In genomic region chr12:57632369-57632897, GRCh38 we compare ENCODE assay signal across 8 cellular contexts. TPM values are rescaled to one million over a fixed set of nuclear protein-coding genes. Genes with fewer than 3 reads are reported as not detected.
DNase-seq lines count a peak whose midpoint lies in the region; ATAC-seq and TF ChIP-seq lines count a peak whose summit lies in the region.

No MANE protein-coding gene starts in this region.

- no peaks in the 10 kb centered on the region for H3K4me1 Mint-ChIP-seq in type B pancreatic cell (ENCODE audit: unreplicated experiment)

- H3K27me3 ChIP-seq in AG04450 (ENCODE audit: control insufficient read depth, insufficient read depth, low read length): peaks cover 36% of the 10 kb centered on the region
- peaks cover 0 to 23% of the 10 kb centered on the region in 2 donors for H3K27me3 ChIP-seq in Peyer's patch
- peaks cover 65% of the 10 kb centered on the region for H3K27me3 ChIP-seq in lower lobe of right lung (ENCODE audit: low read depth)

- H3K4me3 Mint-ChIP-seq in type B pancreatic cell: peak overlapping the region; percentile 84

- H3K27me3 Mint-ChIP-seq in type B pancreatic cell: peaks cover 69% of the 10 kb centered on the region

- TF ChIP-seq POLR2A in Peyer's patch (IDR thresholded peaks at IDR 0.05): no peak

- peak overlapping the region; percentile 59 for H3K4me3 ChIP-seq in AG04450 (ENCODE audit: low read depth, low read length)
- peak overlapping the region; percentile 37 to 66 (median 56) for H3K4me3 ChIP-seq in Peyer's patch
- peak overlapping the region; percentile 47 for H3K4me3 ChIP-seq in choroid plexus epithelial cell (ENCODE audit: low read depth, low read length)
- H3K4me3 ChIP-seq in lower lobe of right lung: peak overlapping the region; percentile 65

- TF ChIP-seq CTCF in AG04450 (IDR thresholded peaks at IDR 0.05; ENCODE audit: low read depth, low read length): no peak
- no peak for TF ChIP-seq CTCF in Peyer's patch (IDR thresholded peaks at IDR 0.05)
- TF ChIP-seq CTCF in choroid plexus epithelial cell (conservative IDR thresholded peaks at IDR 0.05; ENCODE audit: low read depth, low read length): no peak
- no peak for TF ChIP-seq CTCF in lower lobe of right lung (IDR thresholded peaks at IDR 0.05)
- TF ChIP-seq CTCF in type B pancreatic cell (conservative IDR thresholded peaks at IDR 0.05): no peak

- H3K27ac Mint-ChIP-seq in type B pancreatic cell: no peak overlapping the region

- CTCF ChIA-PET in AG04450 (lab: Charles Lee): interaction anchor here (0.5 to 3.1 kb wide), 18 partner anchors 8 to 1416 kb away, joined by 3 to 59 read pairs (median 6); partner anchors contain the start of gene DCTN2

- POLR2A ChIA-PET in AG04450 (lab: Yijun Ruan, JAX): no interaction called here

- intact Hi-C loops in lower lobe of right lung (cut with DNase I): loop anchor here (10.0 kb wide), 1 partner anchor 48 kb away; no protein-coding TSS in a partner anchor

- H3K36me3 Mint-ChIP-seq in type B pancreatic cell: no peaks in the 10 kb centered on the region

- H3K9me3 ChIP-seq in AG04450 (ENCODE audit: control insufficient read depth, insufficient read depth, low read length) (peaks cover 3% of the 10 kb centered on the region; the same call in 1 of the 2 replicates), Peyer's patch (no peaks in the 10 kb centered on the region), lower lobe of right lung (no peaks in the 10 kb centered on the region)

- H3K9me3 Mint-ChIP-seq in type B pancreatic cell: no peaks in the 10 kb centered on the region

- H3K36me3 ChIP-seq in Peyer's patch: no peaks in the 10 kb centered on the region
- no peaks in the 10 kb centered on the region for H3K36me3 ChIP-seq in lower lobe of right lung

- peaks cover 0 to 26% (median 16%) of the 10 kb centered on the region in 4 donors for H3K4me1 ChIP-seq in Peyer's patch
- H3K4me1 ChIP-seq in lower lobe of right lung: peaks cover 25% of the 10 kb centered on the region

- DNase-seq in AG04450 (ENCODE audit: low read depth, low spot score): no peak
- no peak for DNase-seq in Peyer's patch
- DNase-seq in choroid plexus epithelial cell (ENCODE audit: low read depth): no peak
- DNase-seq in lower lobe of right lung: no peak
- peak; percentile 71 for DNase-seq in type B pancreatic cell (ENCODE audit: extremely low spot score, unreplicated experiment)

- H3K27ac ChIP-seq in AG04450 (ENCODE audit: low read depth, low read length) (no peak overlapping the region), Peyer's patch (peak overlapping the region in 1 of 4 donors; percentile 31), lower lobe of right lung (no peak overlapping the region)

- ATAC-seq in GM19025 (IDR thresholded peaks at IDR 0.05; ENCODE audit: low read depth, unreplicated experiment) (peak; percentile 15), lower lobe of right lung (peak; percentile 40 to 42), GM18498 (IDR thresholded peaks at IDR 0.05; ENCODE audit: unreplicated experiment) (no peak), GM21825 (IDR thresholded peaks at IDR 0.05; ENCODE audit: unreplicated experiment) (no peak)

RNA-seq across cellular contexts. Expression of gene B4GALNT1, which starts 0.6 kb away (rescaled TPM):
- polyA plus RNA-seq in AG04450 (2011; rRNA removed): 1.8 and 2.5 TPM in 2 replicates
- 1.9 and 2.1 TPM in 2 replicates for polyA minus RNA-seq in AG04450 (2011; rRNA and poly(A)+ RNA removed)
- total RNA-seq in Peyer's patch (under 1 TPM in 1 of 4 donors, not detected in 3; 0.40 TPM), lower lobe of right lung (0.89 TPM), type B pancreatic cell (ENCODE audit: low replicate concordance) (0.64 and 5.9 TPM in 2 replicates)

RNA-seq across cellular contexts. Expression of gene ARHGEF25, which starts 21.2 kb away (rescaled TPM):
- 23.4 and 26.0 TPM in 2 replicates for polyA plus RNA-seq in AG04450 (2011; rRNA removed)
- polyA minus RNA-seq in AG04450 (2011; rRNA and poly(A)+ RNA removed): 18.3 and 21.9 TPM in 2 replicates
- total RNA-seq in Peyer's patch (10 to 100 TPM in 2 of 4 donors, 1 to 10 TPM in 2; 5.1 to 44.6 (median 8.7) TPM), lower lobe of right lung (11.5 TPM), type B pancreatic cell (ENCODE audit: low replicate concordance) (4.7 and 34.6 TPM in 2 replicates)

RNA-seq across cellular contexts. Expression of gene DTX3, which starts 27.8 kb away (rescaled TPM):
- polyA plus RNA-seq in AG04450 (2011; rRNA removed): 24.8 and 32.0 TPM in 2 replicates
- 23.5 and 30.2 TPM in 2 replicates for polyA minus RNA-seq in AG04450 (2011; rRNA and poly(A)+ RNA removed)
- 10 to 100 TPM in 3 of 4 donors, 1 to 10 TPM in 1; 4.2 to 15.7 (median 11.5) TPM for total RNA-seq in Peyer's patch
- 21.4 TPM for total RNA-seq in lower lobe of right lung
- 21.5 and 65.5 TPM in 2 replicates for total RNA-seq in type B pancreatic cell (ENCODE audit: low replicate concordance)

RNA-seq across cellular contexts. Expression of gene PIP4K2C, which starts 41.4 kb away (rescaled TPM):
- 29.7 and 33.1 TPM in 2 replicates for polyA plus RNA-seq in AG04450 (2011; rRNA removed)
- polyA minus RNA-seq in AG04450 (2011; rRNA and poly(A)+ RNA removed): 18.2 and 19.4 TPM in 2 replicates
- total RNA-seq in Peyer's patch: 10 to 100 TPM in 3 of 4 donors, 1 to 10 TPM in 1; 9.1 to 52.6 (median 37.9) TPM
- 28.6 TPM for total RNA-seq in lower lobe of right lung
- total RNA-seq in type B pancreatic cell (ENCODE audit: low replicate concordance): 27.6 and 35.6 TPM in 2 replicates

Comparison
In these comparisons a context has a peak if more than half of its experiments do, and no peak if none do; other contexts are left out.
1. ATAC-seq: peak in GM19025 (single experiment) and lower lobe of right lung (2 of 2); none in GM18498 (single experiment) and GM21825 (single experiment).
2. Peak in every context shown above with its lines, with median percentiles within 50 percentile points of each other: H3K4me3 ChIP-seq.